In the genomic region with DNA sequence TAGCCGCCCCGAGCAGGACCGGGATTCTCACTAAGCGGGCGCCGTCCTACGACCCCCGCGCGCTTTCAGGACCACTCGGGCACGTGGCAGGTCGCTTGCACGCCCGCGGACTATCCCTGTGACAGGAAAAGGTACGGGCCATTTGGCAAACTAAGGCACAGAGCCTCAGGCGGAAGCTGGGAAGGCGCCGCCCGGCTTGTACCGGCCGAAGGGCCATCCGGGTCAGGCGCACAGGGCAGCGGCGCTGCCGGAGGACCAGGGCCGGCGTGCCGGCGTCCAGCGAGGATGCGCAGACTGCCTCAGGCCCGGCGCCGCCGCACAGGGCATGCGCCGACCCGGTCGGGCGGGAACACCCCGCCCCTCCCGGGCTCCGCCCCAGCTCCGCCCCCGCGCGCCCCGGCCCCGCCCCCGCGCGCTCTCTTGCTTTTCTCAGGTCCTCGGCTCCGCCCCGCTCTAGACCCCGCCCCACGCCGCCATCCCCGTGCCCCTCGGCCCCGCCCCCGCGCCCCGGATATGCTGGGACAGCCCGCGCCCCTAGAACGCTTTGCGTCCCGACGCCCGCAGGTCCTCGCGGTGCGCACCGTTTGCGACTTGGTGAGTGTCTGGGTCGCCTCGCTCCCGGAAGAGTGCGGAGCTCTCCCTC, we compare ENCODE assay signal across 1 cellular context.
TF ChIP-seq lines count a peak whose summit lies in the region.

A gene (plus strand): TSS at position 539 of the 643 bp plus-strand sequence.

TF ChIP-seq in GM12878, 131 proteins besides CTCF, POLR2A, EP300 and RAD21 (continued from another document):
- TF ChIP-seq, protein P1, sequence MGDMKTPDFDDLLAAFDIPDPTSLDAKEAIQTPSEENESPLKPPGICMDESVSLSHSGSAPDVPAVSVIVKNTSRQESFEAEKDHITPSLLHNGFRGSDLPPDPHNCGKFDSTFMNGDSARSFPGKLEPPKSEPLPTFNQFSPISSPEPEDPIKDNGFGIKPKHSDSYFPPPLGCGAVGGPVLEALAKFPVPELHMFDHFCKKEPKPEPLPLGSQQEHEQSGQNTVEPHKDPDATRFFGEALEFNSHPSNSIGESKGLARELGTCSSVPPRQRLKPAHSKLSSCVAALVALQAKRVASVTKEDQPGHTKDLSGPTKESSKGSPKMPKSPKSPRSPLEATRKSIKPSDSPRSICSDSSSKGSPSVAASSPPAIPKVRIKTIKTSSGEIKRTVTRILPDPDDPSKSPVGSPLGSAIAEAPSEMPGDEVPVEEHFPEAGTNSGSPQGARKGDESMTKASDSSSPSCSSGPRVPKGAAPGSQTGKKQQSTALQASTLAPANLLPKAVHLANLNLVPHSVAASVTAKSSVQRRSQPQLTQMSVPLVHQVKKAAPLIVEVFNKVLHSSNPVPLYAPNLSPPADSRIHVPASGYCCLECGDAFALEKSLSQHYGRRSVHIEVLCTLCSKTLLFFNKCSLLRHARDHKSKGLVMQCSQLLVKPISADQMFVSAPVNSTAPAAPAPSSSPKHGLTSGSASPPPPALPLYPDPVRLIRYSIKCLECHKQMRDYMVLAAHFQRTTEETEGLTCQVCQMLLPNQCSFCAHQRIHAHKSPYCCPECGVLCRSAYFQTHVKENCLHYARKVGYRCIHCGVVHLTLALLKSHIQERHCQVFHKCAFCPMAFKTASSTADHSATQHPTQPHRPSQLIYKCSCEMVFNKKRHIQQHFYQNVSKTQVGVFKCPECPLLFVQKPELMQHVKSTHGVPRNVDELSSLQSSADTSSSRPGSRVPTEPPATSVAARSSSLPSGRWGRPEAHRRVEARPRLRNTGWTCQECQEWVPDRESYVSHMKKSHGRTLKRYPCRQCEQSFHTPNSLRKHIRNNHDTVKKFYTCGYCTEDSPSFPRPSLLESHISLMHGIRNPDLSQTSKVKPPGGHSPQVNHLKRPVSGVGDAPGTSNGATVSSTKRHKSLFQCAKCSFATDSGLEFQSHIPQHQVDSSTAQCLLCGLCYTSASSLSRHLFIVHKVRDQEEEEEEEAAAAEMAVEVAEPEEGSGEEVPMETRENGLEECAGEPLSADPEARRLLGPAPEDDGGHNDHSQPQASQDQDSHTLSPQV (IDR thresholded peaks at IDR 0.05) = no peak
- no peak for TF ChIP-seq SUZ12 (IDR thresholded peaks at IDR 0.05; ENCODE audit: unreplicated experiment)
- TF ChIP-seq, protein P2, sequence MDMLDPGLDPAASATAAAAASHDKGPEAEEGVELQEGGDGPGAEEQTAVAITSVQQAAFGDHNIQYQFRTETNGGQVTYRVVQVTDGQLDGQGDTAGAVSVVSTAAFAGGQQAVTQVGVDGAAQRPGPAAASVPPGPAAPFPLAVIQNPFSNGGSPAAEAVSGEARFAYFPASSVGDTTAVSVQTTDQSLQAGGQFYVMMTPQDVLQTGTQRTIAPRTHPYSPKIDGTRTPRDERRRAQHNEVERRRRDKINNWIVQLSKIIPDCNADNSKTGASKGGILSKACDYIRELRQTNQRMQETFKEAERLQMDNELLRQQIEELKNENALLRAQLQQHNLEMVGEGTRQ (IDR thresholded peaks at IDR 0.05; ENCODE audit: borderline replicate concordance, low read depth, low read length) = no peak
- no peak for TF ChIP-seq TCF3 (IDR thresholded peaks at IDR 0.05; ENCODE audit: borderline replicate concordance, insufficient read depth, low read depth, low read length)
- TF ChIP-seq MYB (IDR thresholded peaks at IDR 0.05; ENCODE audit: borderline replicate concordance, low read depth, low read length) = no peak
- no peak for TF ChIP-seq ASH2L (IDR thresholded peaks at IDR 0.05; ENCODE audit: borderline replicate concordance, low read depth)
- peak; percentile 47 for TF ChIP-seq HDAC6 (IDR thresholded peaks at IDR 0.05; ENCODE audit: unreplicated experiment)
- TF ChIP-seq GABPA (IDR thresholded peaks at IDR 0.05; ENCODE audit: low read depth) = no peak
- TF ChIP-seq YBX1 (IDR thresholded peaks at IDR 0.05) = no peak
- TF ChIP-seq RBBP5 (conservative IDR thresholded peaks at IDR 0.05) = no peak
- TF ChIP-seq, protein P3, sequence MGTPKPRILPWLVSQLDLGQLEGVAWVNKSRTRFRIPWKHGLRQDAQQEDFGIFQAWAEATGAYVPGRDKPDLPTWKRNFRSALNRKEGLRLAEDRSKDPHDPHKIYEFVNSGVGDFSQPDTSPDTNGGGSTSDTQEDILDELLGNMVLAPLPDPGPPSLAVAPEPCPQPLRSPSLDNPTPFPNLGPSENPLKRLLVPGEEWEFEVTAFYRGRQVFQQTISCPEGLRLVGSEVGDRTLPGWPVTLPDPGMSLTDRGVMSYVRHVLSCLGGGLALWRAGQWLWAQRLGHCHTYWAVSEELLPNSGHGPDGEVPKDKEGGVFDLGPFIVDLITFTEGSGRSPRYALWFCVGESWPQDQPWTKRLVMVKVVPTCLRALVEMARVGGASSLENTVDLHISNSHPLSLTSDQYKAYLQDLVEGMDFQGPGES (IDR thresholded peaks at IDR 0.05) = no peak
- TF ChIP-seq SIN3A (IDR thresholded peaks at IDR 0.05; ENCODE audit: low read depth, low read length) = no peak
- no peak for TF ChIP-seq MTA2 (IDR thresholded peaks at IDR 0.05; ENCODE audit: low read depth)
- no peak for TF ChIP-seq IRF4 (IDR thresholded peaks at IDR 0.05; ENCODE audit: low read depth, low read length)
